10 cellular contexts compared by ENCODE assay signal in the genomic region with DNA sequence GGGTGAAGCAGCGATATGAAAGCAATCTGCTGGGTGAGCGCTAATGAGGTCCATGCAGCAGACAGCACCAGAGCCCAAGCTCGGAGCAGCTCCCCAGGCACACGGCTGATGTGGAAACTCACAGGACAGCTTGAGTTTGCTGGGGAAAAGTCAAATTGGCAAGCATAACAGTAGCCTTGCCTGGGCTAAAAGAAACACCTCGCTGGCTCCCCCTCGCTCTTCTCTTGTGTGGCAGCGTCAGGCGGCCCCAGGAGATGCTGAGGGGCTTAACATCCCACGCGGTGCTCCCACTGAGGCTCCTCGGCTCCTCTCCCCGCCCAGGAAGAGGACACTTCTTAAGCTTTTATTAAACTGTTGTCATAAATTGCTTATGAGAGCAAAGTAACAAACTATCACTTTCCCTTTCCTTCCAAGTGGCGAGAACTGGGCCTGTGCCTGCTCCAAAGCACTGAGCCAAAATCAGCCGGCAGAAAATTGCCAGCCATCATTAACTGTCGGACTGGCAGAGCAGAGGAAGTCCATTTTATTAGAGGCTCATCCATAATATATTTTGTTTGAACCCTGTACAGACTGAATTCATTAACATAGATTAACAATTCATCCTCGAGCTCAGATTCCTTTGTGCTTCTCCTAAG.
DNase-seq lines count a peak whose midpoint lies in the region; ATAC-seq, FAIRE-seq and TF ChIP-seq lines count a peak whose summit lies in the region.
"Had no signal": no experiment of that assay in that cellular context is flagged by ENCODE, and none has a peak within 500 bp of the region (broad histone marks: within the 10 kb centered on the region; RNA-seq: fewer than 3 reads in every experiment).

No MANE protein-coding gene starts in this region.

- no peaks in the 10 kb centered on the region for H3K27me3 ChIP-seq in right atrium auricular region

- H3K36me3 ChIP-seq in right atrium auricular region = no peaks in the 10 kb centered on the region

- no peaks in the 10 kb centered on the region for H3K9me3 ChIP-seq in right atrium auricular region

- FAIRE-seq in urothelium cell line (lab: Jason Lieb, UNC) = no peak

- DNase-seq in EL (peak; percentile 51), astrocyte of the spinal cord (ENCODE audit: low read depth, low spot score) (peak; percentile 65), right atrium auricular region (ENCODE audit: low spot score) (peak; percentile 61), sciatic nerve (ENCODE audit: low spot score) (peak; percentile 56), lower leg skin (ENCODE audit: low spot score in 2 of 2) (no peak), urothelium cell line (ENCODE audit: low spot score) (no peak)
- no peak for DNase-seq in activated CD8-positive, alpha-beta memory T cell treated with anti-CD3 and anti-CD28 coated beads for 24 hours
- DNase-seq: activated CD4-positive, alpha-beta T cell treated with anti-CD3 and anti-CD28 coated beads for 36 hours; NCI-H2081 treated with DMSO at 0.1 percent for 48 hours had no signal

- 27 to 37% methylated on average over 16 of the region's 16 CpGs for WGBS in lower leg skin, 2 donors

- H3K4me1 ChIP-seq in right atrium auricular region = no peaks in the 10 kb centered on the region

- ATAC-seq in sciatic nerve = peak; percentile 92
- no peak for ATAC-seq in GM18870 (IDR thresholded peaks at IDR 0.05; ENCODE audit: unreplicated experiment)
- ATAC-seq: activated CD4-positive, alpha-beta T cell treated with anti-CD3 and anti-CD28 coated beads for 36 hours had no signal

- TF ChIP-seq CTCF in astrocyte of the spinal cord (IDR thresholded peaks at IDR 0.05; ENCODE audit: low read depth, low read length) (peak; percentile 28), right atrium auricular region (IDR thresholded peaks at IDR 0.05) (peak in 1 of 2 donors; percentile 36), lower leg skin (IDR thresholded peaks at IDR 0.05) (no peak)

- in situ Hi-C loops in astrocyte of the spinal cord (cut with HindIII; ENCODE audit: low sequenced_read_pairs) = no loop called here

- intact Hi-C loops in sciatic nerve (cut with DNase I) (no loop called here), lower leg skin (cut with DNase I; ENCODE audit: low total_unique reads) (no loop called here)

- no peak for TF ChIP-seq POLR2A in lower leg skin (IDR thresholded peaks at IDR 0.05)

- H3K4me3 ChIP-seq in astrocyte of the spinal cord (ENCODE audit: low read depth, low read length) (peak overlapping the region; percentile 28), right atrium auricular region (peak overlapping the region; percentile 21 to 39), lower leg skin (ENCODE audit: low read depth, poor library complexity, severe bottlenecking) (no peak overlapping the region)

- peak overlapping the region; percentile 1 to 31 for H3K27ac ChIP-seq in right atrium auricular region

Comparison
In these comparisons a context has a peak if more than half of its experiments do, and no peak if none do; other contexts are left out.
1. DNase-seq: peak in EL (single experiment), astrocyte of the spinal cord (single experiment), right atrium auricular region (single experiment) and sciatic nerve (single experiment); none in activated CD8-positive, alpha-beta memory T cell treated with anti-CD3 and anti-CD28 coated beads for 24 hours (single experiment), lower leg skin (0 of 2) and urothelium cell line (single experiment).